2 cellular contexts compared by ENCODE assay signal in the genomic region with DNA sequence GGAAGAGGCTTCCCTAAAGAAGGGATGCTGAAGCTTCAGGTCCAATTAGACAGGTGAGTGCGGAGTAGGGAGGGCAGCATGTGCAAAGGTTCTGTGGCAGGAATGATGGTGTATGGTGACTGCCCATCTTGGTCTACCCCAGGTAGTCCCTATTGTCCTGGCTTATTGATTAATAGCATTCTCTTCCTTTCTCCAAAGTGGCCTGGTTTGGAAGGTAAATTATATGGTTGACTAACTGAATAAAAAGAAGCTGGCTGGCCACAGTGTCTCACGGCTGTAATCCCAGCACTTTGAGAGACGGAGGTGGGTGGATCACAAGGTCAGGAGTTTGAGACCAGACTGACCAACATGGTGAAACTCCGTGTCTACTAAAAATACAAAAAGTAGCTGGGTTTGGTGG.
TF ChIP-seq lines count a peak whose summit lies in the region.

No MANE protein-coding gene starts in this region.

TF ChIP-seq in SK-N-SH, 30 proteins besides CTCF, POLR2A, EP300 and RAD21 (continued from another document):
- TF ChIP-seq FOSL2 (IDR thresholded peaks at IDR 0.05; ENCODE audit: borderline replicate concordance, low read depth) (no peak), TAF1 (IDR thresholded peaks at IDR 0.05; ENCODE audit: borderline replicate concordance, low read depth, low read length) (no peak)

TF ChIP-seq in SK-N-SH treated with all-trans-retinoic acid at 6 μM for 48 hours, 23 proteins besides CTCF, POLR2A, EP300 and RAD21 (continued from another document):
- TF ChIP-seq, protein P1, sequence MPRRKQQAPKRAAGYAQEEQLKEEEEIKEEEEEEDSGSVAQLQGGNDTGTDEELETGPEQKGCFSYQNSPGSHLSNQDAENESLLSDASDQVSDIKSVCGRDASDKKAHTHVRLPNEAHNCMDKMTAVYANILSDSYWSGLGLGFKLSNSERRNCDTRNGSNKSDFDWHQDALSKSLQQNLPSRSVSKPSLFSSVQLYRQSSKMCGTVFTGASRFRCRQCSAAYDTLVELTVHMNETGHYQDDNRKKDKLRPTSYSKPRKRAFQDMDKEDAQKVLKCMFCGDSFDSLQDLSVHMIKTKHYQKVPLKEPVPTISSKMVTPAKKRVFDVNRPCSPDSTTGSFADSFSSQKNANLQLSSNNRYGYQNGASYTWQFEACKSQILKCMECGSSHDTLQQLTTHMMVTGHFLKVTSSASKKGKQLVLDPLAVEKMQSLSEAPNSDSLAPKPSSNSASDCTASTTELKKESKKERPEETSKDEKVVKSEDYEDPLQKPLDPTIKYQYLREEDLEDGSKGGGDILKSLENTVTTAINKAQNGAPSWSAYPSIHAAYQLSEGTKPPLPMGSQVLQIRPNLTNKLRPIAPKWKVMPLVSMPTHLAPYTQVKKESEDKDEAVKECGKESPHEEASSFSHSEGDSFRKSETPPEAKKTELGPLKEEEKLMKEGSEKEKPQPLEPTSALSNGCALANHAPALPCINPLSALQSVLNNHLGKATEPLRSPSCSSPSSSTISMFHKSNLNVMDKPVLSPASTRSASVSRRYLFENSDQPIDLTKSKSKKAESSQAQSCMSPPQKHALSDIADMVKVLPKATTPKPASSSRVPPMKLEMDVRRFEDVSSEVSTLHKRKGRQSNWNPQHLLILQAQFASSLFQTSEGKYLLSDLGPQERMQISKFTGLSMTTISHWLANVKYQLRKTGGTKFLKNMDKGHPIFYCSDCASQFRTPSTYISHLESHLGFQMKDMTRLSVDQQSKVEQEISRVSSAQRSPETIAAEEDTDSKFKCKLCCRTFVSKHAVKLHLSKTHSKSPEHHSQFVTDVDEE (CRISPR knock-in tag; IDR thresholded peaks at IDR 0.05), result no peak
- TF ChIP-seq, protein P2, sequence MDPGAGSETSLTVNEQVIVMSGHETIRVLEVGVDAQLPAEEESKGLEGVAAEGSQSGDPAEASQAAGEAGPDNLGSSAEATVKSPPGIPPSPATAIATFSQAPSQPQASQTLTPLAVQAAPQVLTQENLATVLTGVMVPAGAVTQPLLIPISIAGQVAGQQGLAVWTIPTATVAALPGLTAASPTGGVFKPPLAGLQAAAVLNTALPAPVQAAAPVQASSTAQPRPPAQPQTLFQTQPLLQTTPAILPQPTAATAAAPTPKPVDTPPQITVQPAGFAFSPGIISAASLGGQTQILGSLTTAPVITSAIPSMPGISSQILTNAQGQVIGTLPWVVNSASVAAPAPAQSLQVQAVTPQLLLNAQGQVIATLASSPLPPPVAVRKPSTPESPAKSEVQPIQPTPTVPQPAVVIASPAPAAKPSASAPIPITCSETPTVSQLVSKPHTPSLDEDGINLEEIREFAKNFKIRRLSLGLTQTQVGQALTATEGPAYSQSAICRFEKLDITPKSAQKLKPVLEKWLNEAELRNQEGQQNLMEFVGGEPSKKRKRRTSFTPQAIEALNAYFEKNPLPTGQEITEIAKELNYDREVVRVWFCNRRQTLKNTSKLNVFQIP (CRISPR knock-in tag; IDR thresholded peaks at IDR 0.05; ENCODE audit: borderline replicate concordance, low read depth), result no peak
- no peak for TF ChIP-seq ZNF70 (CRISPR knock-in tag; IDR thresholded peaks at IDR 0.05)
